ENCODE assay signal across 23 cellular contexts in the genomic region with DNA sequence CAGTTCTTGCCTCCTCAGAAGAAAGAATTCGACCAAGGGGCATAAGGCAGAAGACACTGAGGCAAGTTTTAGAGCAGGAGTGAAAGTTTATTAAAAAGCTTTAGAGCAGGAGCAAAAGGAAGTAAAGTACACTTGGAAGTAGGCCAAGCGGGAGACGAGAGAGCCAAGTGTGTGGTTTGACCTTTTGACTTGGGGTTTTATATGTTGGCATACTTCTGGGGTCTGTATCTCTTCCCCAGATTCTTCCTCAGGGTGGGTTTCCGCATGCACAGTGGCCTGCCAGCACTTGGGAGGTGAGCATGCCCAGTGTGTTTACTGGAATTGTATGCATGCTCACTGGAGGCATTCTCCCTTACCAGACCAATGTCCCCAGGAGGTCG. TPM values are rescaled to one million over a fixed set of nuclear protein-coding genes. Genes with fewer than 3 reads are reported as not detected.
DNase-seq lines count a peak whose midpoint lies in the region; ATAC-seq, FAIRE-seq and TF ChIP-seq lines count a peak whose summit lies in the region.
"Had no signal": no experiment of that assay in that cellular context is flagged by ENCODE, and none has a peak within 500 bp of the region (broad histone marks: within the 10 kb centered on the region; RNA-seq: fewer than 3 reads in every experiment).

No MANE protein-coding gene starts in this region.

- TF ChIP-seq POLR2A in K562 (conservative IDR thresholded peaks at IDR 0.05) = no peak

- in situ Hi-C loops in K562 (cut with MboI) = no loop called here

- no peak for ATAC-seq in CD4-positive, alpha-beta T cell (ENCODE audit: poor library complexity)
- ATAC-seq in K562 (no peak), HG03135 (IDR thresholded peaks at IDR 0.05; ENCODE audit: unreplicated experiment) (no peak), foreskin keratinocyte (no peak)
- no peak for ATAC-seq in naive thymus-derived CD8-positive, alpha-beta T cell
- ATAC-seq: esophagus mucosa, left cardiac atrium had no signal

- CTCF ChIA-PET in CD4-positive, alpha-beta T cell (lab: Charles Lee) = interaction anchor here (1.0 to 1.5 kb wide), 2 partner anchors 251 to 257 kb away, joined by 3 read pairs; no protein-coding TSS in a partner anchor
- CTCF ChIA-PET in K562 (lab: Yijun Ruan, JAX; ENCODE audit: low intra/inter-chr PET ratio) = no interaction called here

- FAIRE-seq in K562 (lab: Jason Lieb, UNC) = no peak
- FAIRE-seq: GM12892 had no signal

- H3K79me2 ChIP-seq in K562 (ENCODE audit: control insufficient read depth, insufficient read depth, low read length) = no peaks in the 10 kb centered on the region

- H3K9me3 Mint-ChIP-seq in CD4-positive, alpha-beta T cell = no peaks in the 10 kb centered on the region
- H3K9me3 Mint-ChIP-seq in naive thymus-derived CD8-positive, alpha-beta T cell = no peaks in the 10 kb centered on the region
- peaks cover 3% of the 10 kb centered on the region for H3K9me3 Mint-ChIP-seq in progenitor cell of endocrine pancreas (ENCODE audit: low read depth)
- H3K9me3 Mint-ChIP-seq: activated CD4-positive, alpha-beta T cell treated with anti-CD3 and anti-CD28 coated beads, Interleukin-2, amount 10 ng/mL, durations not matched to agents 7 days and 5 days had no signal

- no peaks in the 10 kb centered on the region for H3K36me3 Mint-ChIP-seq in CD4-positive, alpha-beta T cell (ENCODE audit: low read depth)
- no peaks in the 10 kb centered on the region for H3K36me3 Mint-ChIP-seq in naive thymus-derived CD8-positive, alpha-beta T cell
- H3K36me3 Mint-ChIP-seq in progenitor cell of endocrine pancreas (ENCODE audit: insufficient read depth) = no peaks in the 10 kb centered on the region

- H4K20me1 ChIP-seq in K562 (replicated peaks; ENCODE audit: control insufficient read depth, insufficient read depth, low read length) = no peaks in the 10 kb centered on the region

- no peak for DNase-seq in CD4-positive, alpha-beta T cell
- DNase-seq in LoVo (ENCODE audit: low spot score) (peak; percentile 26), K562 (ENCODE audit: extremely low read depth in 1 of 4, low spot score in 3 of 4) (no peak), progenitor cell of endocrine pancreas (ENCODE audit: low spot score, unreplicated experiment) (no peak), foreskin keratinocyte (no peak)
- peak in 2 of 10 donors; percentile 15 to 19 for DNase-seq in naive thymus-derived CD8-positive, alpha-beta T cell
- DNase-seq: activated CD4-positive, alpha-beta T cell treated with anti-CD3 and anti-CD28 coated beads, Interleukin-2, amount 10 ng/mL, durations not matched to agents 7 days and 5 days; activated CD8-positive, alpha-beta memory T cell treated with anti-CD3 and anti-CD28 coated beads, Interleukin-2, amount 50 U/mL, for 48 hours; activated effector memory CD4-positive, alpha-beta T cell treated with anti-CD3 and anti-CD28 coated beads, Interleukin-2, amount 50 U/mL, for 16 hours; anterior cingulate cortex; central memory CD4-positive, alpha-beta T cell; DMS79 treated with DMSO at 0.1 percent for 48 hours; H7; left cardiac atrium; NCI-H748 treated with DMSO at 0.1 percent for 48 hours; Right ventricle myocardium superior; stimulated activated CD4-positive, alpha-beta T cell treated with anti-CD3 and anti-CD28 coated beads, Interleukin-2, amount 100 ng/mL, for 48 hours; stomach; transverse colon had no signal

- intact Hi-C loops in CD4-positive, alpha-beta T cell (cut with DNase I, micrococcal nuclease) = loop anchor here in 1 of 2 experiments (5.0 kb wide), 1 partner anchor 33 kb away; no protein-coding TSS in a partner anchor
- intact Hi-C loops in K562 (cut with micrococcal nuclease) = loop anchor here (10.0 kb wide), 1 partner anchor 295 kb away; no protein-coding TSS in a partner anchor

- peaks cover 29% of the 10 kb centered on the region for H3K4me1 Mint-ChIP-seq in CD4-positive, alpha-beta T cell (ENCODE audit: low read depth)
- H3K4me1 Mint-ChIP-seq in naive thymus-derived CD8-positive, alpha-beta T cell = peaks cover 19 to 28% (median 22%) of the 10 kb centered on the region in 4 donors
- H3K4me1 Mint-ChIP-seq in progenitor cell of endocrine pancreas (ENCODE audit: low read depth) = no peaks in the 10 kb centered on the region

- no peaks in the 10 kb centered on the region for H3K9me3 ChIP-seq in CD4-positive, alpha-beta T cell (ENCODE audit: control insufficient read depth, low read length)
- H3K9me3 ChIP-seq in K562 (replicated peaks; ENCODE audit: control insufficient read depth, insufficient read depth, low read depth, low read length) = no peaks in the 10 kb centered on the region
- H3K9me3 ChIP-seq: psoas muscle, stomach, transverse colon had no signal

- H3K4me2 ChIP-seq in K562 (ENCODE audit: insufficient read depth, low read length) = no peak overlapping the region

- peak overlapping the region; percentile 34 for H3K27ac Mint-ChIP-seq in CD4-positive, alpha-beta T cell
- peak overlapping the region in 8 of 10 donors; percentile 20 to 78 (median 64) for H3K27ac Mint-ChIP-seq in naive thymus-derived CD8-positive, alpha-beta T cell
- no peak overlapping the region for H3K27ac Mint-ChIP-seq in progenitor cell of endocrine pancreas
- H3K27ac Mint-ChIP-seq: activated CD4-positive, alpha-beta T cell treated with anti-CD3 and anti-CD28 coated beads, Interleukin-2, amount 10 ng/mL, durations not matched to agents 7 days and 5 days had no signal

- H3K9ac ChIP-seq in K562 (ENCODE audit: insufficient read depth in 1 of 2, low read depth in 2 of 2, low read length in 2 of 2) = no peak overlapping the region

- no peaks in the 10 kb centered on the region for H3K27me3 Mint-ChIP-seq in CD4-positive, alpha-beta T cell
- no peaks in the 10 kb centered on the region for H3K27me3 Mint-ChIP-seq in naive thymus-derived CD8-positive, alpha-beta T cell
- H3K27me3 Mint-ChIP-seq in progenitor cell of endocrine pancreas = no peaks in the 10 kb centered on the region
- H3K27me3 Mint-ChIP-seq: activated CD4-positive, alpha-beta T cell treated with anti-CD3 and anti-CD28 coated beads, Interleukin-2, amount 10 ng/mL, durations not matched to agents 7 days and 5 days had no signal

- WGBS in K562 (ENCODE audit: insufficient coverage, low coverage, missing lambda C conversion rate) = 8% methylated on average over 5 of the region's 5 CpGs

- peaks cover 0 to 7% of the 10 kb centered on the region in 2 experiments; a peak in 1 of 5 replicates for H3K4me1 ChIP-seq in K562 (replicated peaks in 1 of 2; ENCODE audit: control insufficient read depth in 2 of 2, insufficient read depth in 2 of 2, low read length in 2 of 2)
- no peaks in the 10 kb centered on the region for H3K4me1 ChIP-seq in foreskin keratinocyte

- no TSS peak for BruUV-seq in K562 (replicated peaks; lab: Mats Ljungman, UMichigan)

- H3K9me1 ChIP-seq in K562 (ENCODE audit: control insufficient read depth, insufficient read depth, low read length) = no peaks in the 10 kb centered on the region

- H2AFZ ChIP-seq in K562 (ENCODE audit: low read depth, low read length) = no peak overlapping the region

- no peaks in the 10 kb centered on the region for H3K36me3 ChIP-seq in K562 (ENCODE audit: control insufficient read depth, insufficient read depth, low read length)
- H3K36me3 ChIP-seq: stomach, transverse colon had no signal

- POLR2A ChIA-PET in CD4-positive, alpha-beta T cell (lab: Charles Lee) = interaction anchor here (0.5 to 1.2 kb wide), 2 partner anchors 8 to 48 kb away, joined by 3 to 4 read pairs; no protein-coding TSS in a partner anchor
- POLR2A ChIA-PET in K562 (lab: Yijun Ruan, JAX) = no interaction called here
- POLR2A ChIA-PET in naive thymus-derived CD8-positive, alpha-beta T cell (lab: Charles Lee) = interaction anchor here (1.4 kb wide), 1 partner anchor 256 kb away, joined by 3 read pairs; no protein-coding TSS in a partner anchor

- no peak overlapping the region for H3K4me3 Mint-ChIP-seq in CD4-positive, alpha-beta T cell
- peak overlapping the region in 5 of 10 donors; percentile 26 to 62 (median 50) for H3K4me3 Mint-ChIP-seq in naive thymus-derived CD8-positive, alpha-beta T cell
- H3K4me3 Mint-ChIP-seq in progenitor cell of endocrine pancreas (ENCODE audit: low read depth) = no peak overlapping the region
- H3K4me3 Mint-ChIP-seq: activated CD4-positive, alpha-beta T cell treated with anti-CD3 and anti-CD28 coated beads, Interleukin-2, amount 10 ng/mL, durations not matched to agents 7 days and 5 days had no signal

- no peak for TF ChIP-seq RAD21 in K562 (CRISPR knock-in tag; conservative IDR thresholded peaks at IDR 0.05 in 1 of 2, IDR thresholded peaks at IDR 0.05 in 1 of 2)

- no peaks in the 10 kb centered on the region for H3K27me3 ChIP-seq in CD4-positive, alpha-beta T cell (ENCODE audit: control insufficient read depth, insufficient read depth, low read length)
- peaks cover 2 to 29% of the 10 kb centered on the region in 2 experiments; a peak in 3 of 5 replicates for H3K27me3 ChIP-seq in K562 (ENCODE audit: control insufficient read depth in 2 of 2, insufficient read depth in 2 of 2, low read length in 2 of 2)
- no peaks in the 10 kb centered on the region for H3K27me3 ChIP-seq in foreskin keratinocyte
- H3K27me3 ChIP-seq: stomach, transverse colon had no signal

- no peak overlapping the region for H3K27ac ChIP-seq in CD4-positive, alpha-beta T cell (ENCODE audit: low read depth, low read length)
- H3K27ac ChIP-seq in K562 (ENCODE audit: extremely low read depth, low read depth, low read length) = no peak overlapping the region
- H3K27ac ChIP-seq in foreskin keratinocyte = no peak overlapping the region
- H3K27ac ChIP-seq: stomach, transverse colon had no signal

- no peak overlapping the region for H3K4me3 ChIP-seq in K562
- H3K4me3 ChIP-seq: psoas muscle, stomach, transverse colon had no signal

- no peak for TF ChIP-seq CTCF in CD4-positive, alpha-beta T cell (IDR thresholded peaks at IDR 0.05)
- TF ChIP-seq CTCF in K562 (IDR thresholded peaks at IDR 0.05 in 2 of 3, conservative IDR thresholded peaks at IDR 0.05 in 1 of 3; ENCODE audit: insufficient read depth in 2 of 3, low read depth in 1 of 3, low read length in 3 of 3) (no peak), progenitor cell of endocrine pancreas (IDR thresholded peaks at IDR 0.05; ENCODE audit: unreplicated experiment) (no peak), foreskin keratinocyte (conservative IDR thresholded peaks at IDR 0.05) (no peak)

- TF ChIP-seq EP300 in K562 (IDR thresholded peaks at IDR 0.05; ENCODE audit: low read length) = no peak

RNA-seq across cellular contexts. Expression of a gene that starts 59.4 kb away (rescaled TPM):
- total RNA-seq in CD4-positive, alpha-beta T cell = 100 to 1,000 TPM; 170 to 186 TPM
- total RNA-seq in K562 (2011; cell fraction: chromatin; rRNA removed; ENCODE audit: low replicate concordance) = 0.30 and 0.33 TPM in 2 replicates
- total RNA-seq in K562 (2011; cell fraction: nucleolus; rRNA removed) = not detected in 2 replicates
- total RNA-seq in K562 (2011; cell fraction: nucleoplasm; rRNA removed) = not detected in 2 replicates
- 0.08 TPM in 1 of 2 replicates, not detected in the other for total RNA-seq in K562 (2014; rRNA removed)
- total RNA-seq in K562 (2014; rRNA removed; fragmentation: Illumina TruSeq; extraction: Trizol) = not detected in 2 replicates
- 0.04 TPM in 2 replicates for total RNA-seq in K562 (2015; rRNA removed; fragmentation: Illumina TruSeq; extraction: Trizol)
- total RNA-seq in K562 (2021) = 0.25 and 0.64 TPM in 2 replicates
- 0.04 TPM in 2 replicates for polyA plus RNA-seq in K562 (2011; rRNA removed)
- 0.03 TPM in 1 of 2 replicates, not detected in the other for polyA plus RNA-seq in K562 (2011; cell fraction: cytosol; rRNA removed)
- polyA plus RNA-seq in K562 (2011; cell fraction: nucleus; rRNA removed) = 0.37 and 0.52 TPM in 2 replicates
- polyA plus RNA-seq in K562 (2012) = 0.01 and 0.37 TPM in 2 replicates
- 0.01 and 0.03 TPM in 2 replicates for polyA plus RNA-seq in K562 (2014; fragmentation: Illumina TruSeq; extraction: Trizol)
- under 1 TPM in 1 of 2 experiments, not detected in 1; 0.10 TPM for polyA plus RNA-seq in K562 (2014; fragmentation: Nextera tagmentation; extraction: Ambion mirVana)
- 0.09 TPM in 1 of 2 replicates, not detected in the other for polyA plus RNA-seq in K562 (2014; rRNA removed)
- 0.11 TPM in 1 of 2 replicates, not detected in the other for polyA minus RNA-seq in K562 (2011; rRNA and poly(A)+ RNA removed)
- not detected in 2 replicates for polyA minus RNA-seq in K562 (2011; cell fraction: cytosol; rRNA and poly(A)+ RNA removed)
- polyA minus RNA-seq in K562 (2011; cell fraction: nucleus; rRNA and poly(A)+ RNA removed) = not detected in 2 replicates
- total RNA-seq in naive thymus-derived CD8-positive, alpha-beta T cell = 100 to 1,000 TPM; 269 to 279 TPM
- polyA plus RNA-seq in naive thymus-derived CD8-positive, alpha-beta T cell = 10 to 100 TPM; 85.8 to 96.1 (median 94.2) TPM
- total RNA-seq in progenitor cell of endocrine pancreas = 4.0 and 6.0 TPM in 2 replicates
- total RNA-seq in foreskin keratinocyte = 0.99 and 2.0 TPM in 2 replicates
- polyA plus RNA-seq in foreskin keratinocyte = 0.07 and 0.37 TPM in 2 replicates

Comparison
In these comparisons a context has a peak if more than half of its experiments do, and no peak if none do; other contexts are left out.
1. RNA of a gene that starts 59.4 kb away (total RNA-seq): 269 to 279 TPM in naive thymus-derived CD8-positive, alpha-beta T cell and 170 to 186 TPM in CD4-positive, alpha-beta T cell; 4.0 to 6.0 TPM in progenitor cell of endocrine pancreas, 0.99 to 2.0 TPM in foreskin keratinocyte and 0.04 to 0.64 TPM in K562; every median in the first group is over 10 times any median in the second.